In genomic region chr20:56637576-56637975, GRCh38 we compare ENCODE assay signal across 1 cellular context.
TF ChIP-seq lines count a peak whose summit lies in the region.

No MANE protein-coding gene starts in this region.

TF ChIP-seq in HepG2, 621 proteins besides CTCF, POLR2A, EP300 and RAD21:
- TF ChIP-seq ZBTB40 (IDR thresholded peaks at IDR 0.05) (no peak), ZBTB40 (CRISPR knock-in tag; IDR thresholded peaks at IDR 0.05) (no peak), MXI1 (IDR thresholded peaks at IDR 0.05; ENCODE audit: borderline replicate concordance, low read depth, low read length) (no peak), MLLT10 (CRISPR knock-in tag; IDR thresholded peaks at IDR 0.05) (no peak), NR2C2 (CRISPR knock-in tag; IDR thresholded peaks at IDR 0.05; ENCODE audit: borderline replicate concordance) (no peak), PBX2 (CRISPR knock-in tag; IDR thresholded peaks at IDR 0.05) (no peak), ZMYM3 (CRISPR knock-in tag; IDR thresholded peaks at IDR 0.05) (no peak), DPF2 (CRISPR knock-in tag; IDR thresholded peaks at IDR 0.05; ENCODE audit: borderline replicate concordance, low read depth) (no peak), HNF4G (IDR thresholded peaks at IDR 0.05; ENCODE audit: borderline replicate concordance, low read depth, low read length) (no peak), HNF4G (CRISPR knock-in tag; IDR thresholded peaks at IDR 0.05; ENCODE audit: borderline replicate concordance, low read depth) (no peak), CAMTA2 (CRISPR knock-in tag; IDR thresholded peaks at IDR 0.05; ENCODE audit: borderline replicate concordance) (no peak), TOPORS (CRISPR knock-in tag; IDR thresholded peaks at IDR 0.05) (no peak)
